Comparison of ENCODE assay signal across 18 cellular contexts in the genomic region with DNA sequence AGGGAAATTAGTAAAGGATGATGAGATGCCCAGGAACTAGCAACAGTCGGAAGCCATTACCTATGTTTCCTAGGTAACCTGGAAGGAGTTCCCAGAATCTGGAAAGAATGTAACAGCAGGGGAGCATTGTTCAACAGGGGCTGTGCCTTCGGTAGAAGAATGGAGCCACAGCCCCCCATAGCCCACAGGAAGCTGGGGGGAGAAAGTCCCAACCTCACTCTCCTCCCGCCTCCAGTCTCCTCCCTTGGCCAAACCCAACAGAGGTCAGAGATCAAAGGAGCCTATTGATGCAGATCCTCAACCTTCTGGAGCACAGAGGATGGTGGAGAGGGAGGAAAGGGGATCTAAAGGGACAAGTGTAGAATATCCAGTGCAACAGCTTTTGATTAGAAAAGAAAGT.
A peak's percentile ranks its signal among the peaks of the same experiment; 100 is the strongest.
DNase-seq lines count a peak whose midpoint lies in the region; TF ChIP-seq lines count a peak whose summit lies in the region.
"Had no signal": no experiment of that assay in that cellular context is flagged by ENCODE, and none has a peak within 500 bp of the region (broad histone marks: within the 10 kb centered on the region; RNA-seq: fewer than 3 reads in every experiment).

No MANE protein-coding gene starts in this region.

- H3K4me1 ChIP-seq in HUES48 (ENCODE audit: control insufficient read depth, insufficient read depth, low read length): peaks cover 17% of the 10 kb centered on the region
- peaks cover 3% of the 10 kb centered on the region for H3K4me1 ChIP-seq in NT2/D1 (ENCODE audit: insufficient read depth, insufficient read length)
- H3K4me1 ChIP-seq in iPS-20b (ENCODE audit: insufficient read depth, low read length): peaks cover 20% of the 10 kb centered on the region; the same call in 1 of the 2 replicates
- H3K4me1 ChIP-seq in stomach: no peaks in the 10 kb centered on the region

- DNase-seq in NT2/D1 (ENCODE audit: low read depth, low spot score): peak; percentile 97
- no peak for DNase-seq in stomach
- no peak for DNase-seq in middle frontal gyrus (ENCODE audit: extremely low spot score, low spot score)
- no peak for DNase-seq in NOMO-1 treated with DMSO at 0.1 percent for 48 hours (lab: John Stamatoyannopoulos, UW; ENCODE audit: unreplicated experiment)
- no peak for DNase-seq in HK-2 (ENCODE audit: unreplicated experiment)
- no peak for DNase-seq in activated CD8-positive, alpha-beta memory T cell treated with anti-CD3 and anti-CD28 coated beads for 24 hours
- DNase-seq: activated B cell treated with CpG ODN at 0.5 μM for 24 hours; activated CD4-positive, alpha-beta memory T cell treated with anti-CD3 and anti-CD28 coated beads for 36 hours; CD4-positive, CD25-positive, alpha-beta regulatory T cell; effector CD8-positive, alpha-beta T cell; GDM1; HCEC 1CT; head of caudate nucleus; NCI-H2081 treated with DMSO at 0.1 percent for 48 hours; spleen; substantia nigra had no signal

- TF ChIP-seq CTCF in stomach (IDR thresholded peaks at IDR 0.05): no peak

- no peak for TF ChIP-seq EP300 in stomach (IDR thresholded peaks at IDR 0.05)

- TF ChIP-seq POLR2A in stomach (IDR thresholded peaks at IDR 0.05): no peak

- H3K36me3 ChIP-seq in HUES48 (ENCODE audit: control insufficient read depth, insufficient read depth, low read length) (no peaks in the 10 kb centered on the region), NT2/D1 (ENCODE audit: insufficient read depth, insufficient read length, low read length) (no peaks in the 10 kb centered on the region), iPS-20b (ENCODE audit: insufficient read depth, low read depth, low read length) (no peaks in the 10 kb centered on the region), stomach (no peaks in the 10 kb centered on the region)
- H3K36me3 ChIP-seq: spleen had no signal

- H3K27me3 ChIP-seq in HUES48 (ENCODE audit: control insufficient read depth, insufficient read depth, low read length): no peaks in the 10 kb centered on the region
- no peaks in the 10 kb centered on the region for H3K27me3 ChIP-seq in NT2/D1 (ENCODE audit: insufficient read depth, insufficient read length)
- H3K27me3 ChIP-seq in iPS-20b (ENCODE audit: insufficient read depth, low read length): no peaks in the 10 kb centered on the region; the same call in 1 of the 2 replicates
- H3K27me3 ChIP-seq in stomach: no peaks in the 10 kb centered on the region

- no peak overlapping the region for H3K9ac ChIP-seq in HUES48 (ENCODE audit: low read depth, low read length)
- H3K9ac ChIP-seq in NT2/D1 (ENCODE audit: insufficient read length, low read depth): no peak overlapping the region
- H3K9ac ChIP-seq in iPS-20b (ENCODE audit: low read depth, low read length): peak overlapping the region; percentile 39; the same call in 1 of the 2 replicates

- H3K9me3 ChIP-seq in HUES48 (ENCODE audit: control insufficient read depth, insufficient read depth, low read length): 0 out of 2 replicates have a peak, but pooled peaks cover 5% of the 10 kb centered on the region
- H3K9me3 ChIP-seq in NT2/D1 (ENCODE audit: insufficient read depth, low read length): peaks cover 58% of the 10 kb centered on the region
- peaks cover 11% of the 10 kb centered on the region for H3K9me3 ChIP-seq in iPS-20b (ENCODE audit: insufficient read depth, low read depth, low read length)
- no peaks in the 10 kb centered on the region for H3K9me3 ChIP-seq in stomach

- H3K4me3 ChIP-seq in HUES48 (ENCODE audit: low read depth, low read length) (0 out of 2 replicates have a peak overlapping the region, but pooled peaks have one; percentile 20), NT2/D1 (ENCODE audit: insufficient read length, low read depth) (no peak overlapping the region), iPS-20b (ENCODE audit: low read length) (peak overlapping the region; percentile 41; the same call in 1 of the 2 replicates), stomach (no peak overlapping the region)
- H3K4me3 ChIP-seq: spleen had no signal

- intact Hi-C loops in stomach (cut with DNase I; ENCODE audit: low total_unique reads): no loop called here

- peak overlapping the region; percentile 88 for H3K27ac ChIP-seq in HUES48 (ENCODE audit: low read depth, low read length)
- H3K27ac ChIP-seq in iPS-20b (ENCODE audit: low read length): no peak overlapping the region
- peak overlapping the region in 3 of 5 donors; percentile 50 to 73 (median 62) for H3K27ac ChIP-seq in stomach

- 75 to 86% (median 84%) methylated on average over 3 of the region's 3 CpGs for WGBS in stomach, 5 donors

Comparison
In these comparisons a context has a peak if more than half of its experiments do, and no peak if none do; other contexts are left out.
1. H3K4me3 ChIP-seq: peak in HUES48 (single experiment) and iPS-20b (single experiment); none in NT2/D1 (single experiment) and stomach (0 of 4).